ENCODE assay signal across 37 cellular contexts in genomic region chr4:82335043-82335442, GRCh38. TPM values are rescaled to one million over a fixed set of nuclear protein-coding genes. Genes with fewer than 3 reads are reported as not detected.
A peak's percentile ranks its signal among the peaks of the same experiment; 100 is the strongest.
DNase-seq lines count a peak whose midpoint lies in the region; ATAC-seq, FAIRE-seq and TF ChIP-seq lines count a peak whose summit lies in the region.
"Had no signal": no experiment of that assay in that cellular context is flagged by ENCODE, and none has a peak within 500 bp of the region (broad histone marks: within the 10 kb centered on the region; RNA-seq: fewer than 3 reads in every experiment).

No MANE protein-coding gene starts in this region.

- no peak overlapping the region for H2AFZ ChIP-seq in HepG2 (ENCODE audit: low read length)

- POLR2A ChIA-PET in activated naive CD8-positive, alpha-beta T cell treated with anti-CD3 and anti-CD28 coated beads, Interleukin-2, amount 10 ng/mL, durations not matched to agents 7 days and 5 days (lab: Charles Lee) = no interaction called here
- POLR2A ChIA-PET in HepG2 (lab: Yijun Ruan, JAX) (no interaction called here), HEK293 (lab: Yijun Ruan, JAX) (no interaction called here), HEK293T (lab: Yijun Ruan, JAX) (no interaction called here)

- in situ Hi-C loops in HepG2 (cut with HindIII; ENCODE audit: extremely low pct_ligation_motif_present, low pct_unique_long_range_greater_than_20kb) = no loop called here

- no peak for TF ChIP-seq EP300 in HepG2 (IDR thresholded peaks at IDR 0.05; ENCODE audit: low read depth in 2 of 2, low read length in 2 of 2)
- no peak for TF ChIP-seq EP300 in HepG2 (CRISPR knock-in tag; IDR thresholded peaks at IDR 0.05; ENCODE audit: borderline replicate concordance)

- ATAC-seq in activated naive CD8-positive, alpha-beta T cell treated with anti-CD3 and anti-CD28 coated beads, Interleukin-2, amount 10 ng/mL, durations not matched to agents 7 days and 5 days (ENCODE audit: low read depth) = no peak
- ATAC-seq in activated naive CD8-positive, alpha-beta T cell treated with anti-CD3 and anti-CD28 coated beads, Interleukin-2, amount 50 U/mL, for 24 hours = no peak
- ATAC-seq in HepG2 (no peak), right lobe of liver (no peak), psoas muscle (no peak)
- ATAC-seq: A549; CD8-positive, alpha-beta T cell had no signal

- no peak for TF ChIP-seq POLR2A in HepG2 (IDR thresholded peaks at IDR 0.05; ENCODE audit: insufficient read depth in 1 of 2, low read depth in 2 of 2, low read length in 2 of 2)
- TF ChIP-seq POLR2A in right lobe of liver (IDR thresholded peaks at IDR 0.05) = no peak

- H3K27ac ChIP-seq in HepG2 (ENCODE audit: extremely low read length, insufficient read depth, low read length) (no peak overlapping the region), right lobe of liver (no peak overlapping the region), HEK293 (ENCODE audit: extremely low read depth, low read depth, low read length) (no peak overlapping the region), psoas muscle (no peak overlapping the region)
- H3K27ac ChIP-seq: 22Rv1; A549; BLaER1; BLaER1 treated with 17β-estradiol and CSF1 and Interleukin-3, amounts not matched to agents 10 nM and 100 nM; C4-2B had no signal

- CTCF ChIA-PET in HepG2 (lab: Yijun Ruan, JAX; ENCODE audit: low intra/inter-chr PET ratio, low total read pairs) = no interaction called here
- CTCF ChIA-PET in HEK293 (lab: Yijun Ruan, JAX) = no interaction called here
- CTCF ChIA-PET in HEK293T (lab: Yijun Ruan, JAX) = no interaction called here

- H3K36me3 ChIP-seq in HepG2 (replicated peaks in 1 of 2; ENCODE audit: control insufficient read depth in 1 of 2, insufficient read depth in 2 of 2, low read length in 2 of 2) = no peaks in the 10 kb centered on the region
- no peaks in the 10 kb centered on the region for H3K36me3 ChIP-seq in right lobe of liver
- H3K36me3 ChIP-seq in HEK293 (ENCODE audit: control insufficient read depth in 2 of 2, insufficient read depth in 1 of 2, low read length in 2 of 2) = no peaks in the 10 kb centered on the region
- H3K36me3 ChIP-seq in psoas muscle (ENCODE audit: insufficient read depth in 1 of 2, low read depth in 1 of 2) = no peaks in the 10 kb centered on the region
- H3K36me3 ChIP-seq: BE2C had no signal

- peaks cover 4% of the 10 kb centered on the region for H3K27me3 Mint-ChIP-seq in activated naive CD8-positive, alpha-beta T cell treated with anti-CD3 and anti-CD28 coated beads, Interleukin-2, amount 10 ng/mL, durations not matched to agents 7 days and 5 days
- H3K27me3 Mint-ChIP-seq in activated naive CD8-positive, alpha-beta T cell treated with anti-CD3 and anti-CD28 coated beads, Interleukin-2, amount 50 U/mL, for 24 hours = no peaks in the 10 kb centered on the region
- H3K27me3 Mint-ChIP-seq: B cell; CD4-positive, alpha-beta T cell had no signal

- peaks cover 5% of the 10 kb centered on the region for H3K9me3 Mint-ChIP-seq in activated naive CD8-positive, alpha-beta T cell treated with anti-CD3 and anti-CD28 coated beads, Interleukin-2, amount 10 ng/mL, durations not matched to agents 7 days and 5 days
- peaks cover 4% of the 10 kb centered on the region for H3K9me3 Mint-ChIP-seq in activated naive CD8-positive, alpha-beta T cell treated with anti-CD3 and anti-CD28 coated beads, Interleukin-2, amount 50 U/mL, for 24 hours
- H3K9me3 Mint-ChIP-seq: CD4-positive, alpha-beta T cell; CD8-positive, alpha-beta T cell had no signal

- intact Hi-C loops in HepG2 (cut with micrococcal nuclease; ENCODE audit: unreplicated experiment) (no loop called here), right lobe of liver (cut with DNase I) (no loop called here), psoas muscle (cut with DNase I) (no loop called here)

- no peaks in the 10 kb centered on the region for H3K79me2 ChIP-seq in HepG2 (ENCODE audit: insufficient read depth, low read length)

- no peaks in the 10 kb centered on the region for H4K20me1 ChIP-seq in HepG2 (ENCODE audit: insufficient read depth, low read length)
- H4K20me1 ChIP-seq: BLaER1; BLaER1 treated with 17β-estradiol and CSF1 and Interleukin-3, amounts not matched to agents 10 nM and 100 nM had no signal

- BruUV-seq in HepG2 (replicated peaks; lab: Mats Ljungman, UMichigan) = no TSS peak

- no peak for TF ChIP-seq CTCF in HepG2 (CRISPR knock-in tag; IDR thresholded peaks at IDR 0.05)
- no peak for TF ChIP-seq CTCF in right lobe of liver (IDR thresholded peaks at IDR 0.05)
- TF ChIP-seq CTCF in HEK293 (tag by site-specific recombination; IDR thresholded peaks at IDR 0.05) = no peak
- no peak for TF ChIP-seq CTCF in psoas muscle (IDR thresholded peaks at IDR 0.05)

- H3K27ac Mint-ChIP-seq in activated naive CD8-positive, alpha-beta T cell treated with anti-CD3 and anti-CD28 coated beads, Interleukin-2, amount 10 ng/mL, durations not matched to agents 7 days and 5 days = peak overlapping the region; percentile 0
- H3K27ac Mint-ChIP-seq in activated naive CD8-positive, alpha-beta T cell treated with anti-CD3 and anti-CD28 coated beads, Interleukin-2, amount 50 U/mL, for 24 hours = no peak overlapping the region
- H3K27ac Mint-ChIP-seq: B cell; CD14-positive monocyte; CD4-positive, alpha-beta T cell; CD4-positive, CD25-positive, alpha-beta regulatory T cell; CD8-positive, alpha-beta memory T cell; CD8-positive, alpha-beta T cell had no signal

- no peak for FAIRE-seq in HepG2 (lab: Jason Lieb, UNC)
- FAIRE-seq: A204.1, A549, D721Med had no signal

- H3K27me3 ChIP-seq in HepG2 (ENCODE audit: control insufficient read depth in 1 of 2, insufficient read depth in 2 of 2, low read length in 2 of 2) (no peaks in the 10 kb centered on the region), right lobe of liver (no peaks in the 10 kb centered on the region), psoas muscle (ENCODE audit: insufficient read depth in 3 of 3, low read length in 2 of 3) (no peaks in the 10 kb centered on the region)
- H3K27me3 ChIP-seq: BLaER1; BLaER1 treated with 17β-estradiol and CSF1 and Interleukin-3, amounts not matched to agents 10 nM and 100 nM had no signal

- no peak overlapping the region for H3K4me2 ChIP-seq in HepG2 (ENCODE audit: low read depth, low read length)
- H3K4me2 ChIP-seq: A549; BLaER1; BLaER1 treated with 17β-estradiol and CSF1 and Interleukin-3, amounts not matched to agents 10 nM and 100 nM had no signal

- no peak overlapping the region for H3K9ac ChIP-seq in HepG2 (ENCODE audit: insufficient read depth, low read depth, low read length)
- H3K9ac ChIP-seq: BLaER1; BLaER1 treated with 17β-estradiol and CSF1 and Interleukin-3, amounts not matched to agents 10 nM and 100 nM had no signal

- H3K9me3 ChIP-seq in HepG2 (ENCODE audit: low read length) (no peaks in the 10 kb centered on the region), right lobe of liver (no peaks in the 10 kb centered on the region), HEK293 (ENCODE audit: control insufficient read depth, insufficient read depth, low read depth, low read length) (no peaks in the 10 kb centered on the region), psoas muscle (no peaks in the 10 kb centered on the region)
- H3K9me3 ChIP-seq: A549, Caco-2 had no signal

- no peak for TF ChIP-seq RAD21 in HepG2 (CRISPR knock-in tag; IDR thresholded peaks at IDR 0.05)

- H3K4me3 Mint-ChIP-seq in activated naive CD8-positive, alpha-beta T cell treated with anti-CD3 and anti-CD28 coated beads, Interleukin-2, amount 10 ng/mL, durations not matched to agents 7 days and 5 days = no peak overlapping the region
- no peak overlapping the region for H3K4me3 Mint-ChIP-seq in activated naive CD8-positive, alpha-beta T cell treated with anti-CD3 and anti-CD28 coated beads, Interleukin-2, amount 50 U/mL, for 24 hours
- H3K4me3 Mint-ChIP-seq: B cell; CD14-positive monocyte; CD4-positive, alpha-beta T cell; CD4-positive, CD25-positive, alpha-beta regulatory T cell; CD8-positive, alpha-beta memory T cell; CD8-positive, alpha-beta T cell had no signal

- DNase-seq in activated naive CD8-positive, alpha-beta T cell treated with anti-CD3 and anti-CD28 coated beads, Interleukin-2, amount 10 ng/mL, durations not matched to agents 7 days and 5 days = no peak
- no peak for DNase-seq in activated naive CD8-positive, alpha-beta T cell treated with anti-CD3 and anti-CD28 coated beads, Interleukin-2, amount 50 U/mL, for 24 hours
- DNase-seq in HepG2 (ENCODE audit: low spot score) (no peak), right lobe of liver (no peak), HEK293T (ENCODE audit: extremely low spot score) (no peak), psoas muscle (no peak)
- DNase-seq in stimulated activated CD4-positive, alpha-beta T cell treated with anti-CD3 and anti-CD28 coated beads, Interleukin-2, amount 100 ng/mL, for 48 hours = no peak
- DNase-seq: 8988T; ACHN; AML-193; BE2C; C1 segment of cervical spinal cord; Caco-2; Calu3; CD4-positive, alpha-beta memory T cell; CD4-positive, alpha-beta T cell; CD4-positive, CD25-positive, alpha-beta regulatory T cell; CD8-positive, alpha-beta memory T cell; CD8-positive, alpha-beta T cell; COR-L47; DMS 273 treated with DMSO at 0.1 percent for 48 hours; DMS153; DMS53; DMS79; DMS79 treated with DMSO at 0.1 percent for 48 hours; DND-41; EL had no signal

- no peak overlapping the region for H3K4me3 ChIP-seq in HepG2 (replicated peaks in 1 of 3; ENCODE audit: insufficient read depth in 1 of 3, low read depth in 2 of 3, low read length in 3 of 3)
- H3K4me3 ChIP-seq in right lobe of liver = no peak overlapping the region
- no peak overlapping the region for H3K4me3 ChIP-seq in HEK293 (ENCODE audit: low read depth, low read length)
- H3K4me3 ChIP-seq in psoas muscle = no peak overlapping the region
- H3K4me3 ChIP-seq: A549; BLaER1; BLaER1 treated with 17β-estradiol and CSF1 and Interleukin-3, amounts not matched to agents 10 nM and 100 nM had no signal

- H3K4me1 Mint-ChIP-seq in activated naive CD8-positive, alpha-beta T cell treated with anti-CD3 and anti-CD28 coated beads, Interleukin-2, amount 10 ng/mL, durations not matched to agents 7 days and 5 days = no peaks in the 10 kb centered on the region
- H3K4me1 Mint-ChIP-seq in activated naive CD8-positive, alpha-beta T cell treated with anti-CD3 and anti-CD28 coated beads, Interleukin-2, amount 50 U/mL, for 24 hours = no peaks in the 10 kb centered on the region
- H3K4me1 Mint-ChIP-seq: B cell; CD14-positive monocyte; CD4-positive, CD25-positive, alpha-beta regulatory T cell; CD8-positive, alpha-beta memory T cell had no signal

- H3K4me1 ChIP-seq in HepG2 (ENCODE audit: insufficient read depth, low read length) (no peaks in the 10 kb centered on the region), right lobe of liver (no peaks in the 10 kb centered on the region), HEK293 (ENCODE audit: control insufficient read depth, insufficient read depth, low read length) (no peaks in the 10 kb centered on the region), psoas muscle (no peaks in the 10 kb centered on the region)
- H3K4me1 ChIP-seq: A549, BE2C, Caco-2 had no signal

- peaks cover 16% of the 10 kb centered on the region for H3K36me3 Mint-ChIP-seq in activated naive CD8-positive, alpha-beta T cell treated with anti-CD3 and anti-CD28 coated beads, Interleukin-2, amount 10 ng/mL, durations not matched to agents 7 days and 5 days
- no peaks in the 10 kb centered on the region for H3K36me3 Mint-ChIP-seq in activated naive CD8-positive, alpha-beta T cell treated with anti-CD3 and anti-CD28 coated beads, Interleukin-2, amount 50 U/mL, for 24 hours (ENCODE audit: low read depth)
- H3K36me3 Mint-ChIP-seq: CD4-positive, CD25-positive, alpha-beta regulatory T cell; CD8-positive, alpha-beta T cell had no signal

RNA-seq across cellular contexts. Expression of gene HNRNPD, which starts 38.7 kb away (rescaled TPM):
- total RNA-seq in activated naive CD8-positive, alpha-beta T cell treated with anti-CD3 and anti-CD28 coated beads, Interleukin-2, amount 10 ng/mL, durations not matched to agents 7 days and 5 days = 100 to 1,000 TPM; 356 to 360 TPM
- total RNA-seq in HepG2 (2016; rRNA removed; fragmentation: Illumina TruSeq; extraction: Trizol) (64.0 and 156 TPM in 2 replicates), right lobe of liver (10 to 100 TPM; 34.5 to 67.1 (median 42.6) TPM), psoas muscle (100 to 1,000 TPM in 3 of 4 donors, 10 to 100 TPM in 1; 82.0 to 139 (median 115) TPM)
- 12.3 and 15.1 TPM in 2 replicates for total RNA-seq in HepG2 (2016; cell fraction: cytosol; rRNA removed; fragmentation: Illumina TruSeq; extraction: Trizol; ENCODE audit: low read depth)
- 61.5 and 145 TPM in 2 replicates for total RNA-seq in HepG2 (2016; cell fraction: insoluble cytoplasmic fraction; rRNA removed; fragmentation: Illumina TruSeq; extraction: Trizol)
- total RNA-seq in HepG2 (2016; cell fraction: membrane; rRNA removed; fragmentation: Illumina TruSeq; extraction: Trizol) = 46.1 and 47.0 TPM in 2 replicates
- total RNA-seq in HepG2 (2016; cell fraction: nucleus; rRNA removed; fragmentation: Illumina TruSeq; extraction: Trizol) = 110 and 134 TPM in 2 replicates
- polyA plus RNA-seq in HepG2 (2011; rRNA removed) (54.1 and 69.7 TPM in 2 replicates), psoas muscle (100 to 1,000 TPM in 2 of 3 donors, 10 to 100 TPM in 1; 92.7 to 158 (median 117) TPM)
- polyA plus RNA-seq in HepG2 (2011; cell fraction: cytosol; rRNA removed) = 21.8 and 23.3 TPM in 2 replicates
- polyA plus RNA-seq in HepG2 (2011; cell fraction: nucleus; rRNA removed) = 176 and 244 TPM in 2 replicates
- polyA plus RNA-seq in HepG2 (2012) = 157 and 239 TPM in 2 replicates
- polyA plus RNA-seq in HepG2 (2016; cell fraction: cytosol; fragmentation: Illumina TruSeq; extraction: Trizol; ENCODE audit: low read depth) = 53.9 and 55.1 TPM in 2 replicates
- polyA plus RNA-seq in HepG2 (2016; cell fraction: insoluble cytoplasmic fraction; fragmentation: Illumina TruSeq; extraction: Trizol; ENCODE audit: low read depth) = 522 and 595 TPM in 2 replicates
- 102 and 109 TPM in 2 replicates for polyA plus RNA-seq in HepG2 (2016; cell fraction: membrane; fragmentation: Illumina TruSeq; extraction: Trizol; ENCODE audit: low read depth)
- 411 and 423 TPM in 2 replicates for polyA plus RNA-seq in HepG2 (2016; cell fraction: nucleus; fragmentation: Illumina TruSeq; extraction: Trizol; ENCODE audit: insufficient read depth, low read depth)
- polyA minus RNA-seq in HepG2 (2011; rRNA and poly(A)+ RNA removed; ENCODE audit: low replicate concordance) = 13.6 and 19.8 TPM in 2 replicates
- polyA minus RNA-seq in HepG2 (2011; cell fraction: cytosol; rRNA and poly(A)+ RNA removed) = 28.6 and 36.3 TPM in 2 replicates
- polyA minus RNA-seq in HepG2 (2011; cell fraction: nucleus; rRNA and poly(A)+ RNA removed) = 93.0 and 117 TPM in 2 replicates
